9 cellular contexts compared by ENCODE assay signal in the genomic region with DNA sequence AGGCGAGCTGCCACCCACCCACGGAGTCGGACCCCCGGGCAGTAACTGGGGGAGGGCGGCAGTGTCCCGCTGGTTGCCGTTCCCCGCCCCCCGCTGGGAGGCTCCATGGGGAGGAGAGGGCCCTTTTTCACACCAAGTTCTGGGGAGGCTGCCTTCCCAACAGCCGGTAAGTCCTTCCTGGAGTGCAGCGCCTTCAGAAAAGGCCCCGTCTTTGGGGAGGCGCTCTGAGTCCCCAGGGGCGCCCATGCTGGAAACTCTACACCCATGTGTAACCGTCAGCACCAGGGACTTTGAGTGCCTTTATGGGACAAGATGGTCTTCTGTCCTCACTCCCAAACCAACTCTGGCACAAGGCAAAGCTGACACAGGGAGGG. TPM values are rescaled to one million over a fixed set of nuclear protein-coding genes. Genes with fewer than 3 reads are reported as not detected.
DNase-seq lines count a peak whose midpoint lies in the region; ATAC-seq and TF ChIP-seq lines count a peak whose summit lies in the region.
"Had no signal": no experiment of that assay in that cellular context is flagged by ENCODE, and none has a peak within 500 bp of the region (broad histone marks: within the 10 kb centered on the region; RNA-seq: fewer than 3 reads in every experiment).

No MANE protein-coding gene starts in this region.

- DNase-seq in GF-D8 (lab: John Stamatoyannopoulos, UW), result peak; percentile 30
- DNase-seq in Peyer's patch, result no peak
- peak; percentile 50 to 64 for DNase-seq in heart right ventricle
- no peak for DNase-seq in skeletal muscle cell (ENCODE audit: low read depth)
- DNase-seq in GDM1 (lab: John Stamatoyannopoulos, UW), result no peak
- no peak for DNase-seq in tibial nerve (ENCODE audit: low spot score in 2 of 2)
- no peak for DNase-seq in CD14-positive monocyte (ENCODE audit: low spot score)

- peak overlapping the region in 1 of 2 donors; percentile 46 for H3K4me3 Mint-ChIP-seq in CD14-positive monocyte

- no peaks in the 10 kb centered on the region for H3K36me3 ChIP-seq in Peyer's patch
- H3K36me3 ChIP-seq in heart right ventricle, result peaks cover 0 to 26% (median 5%) of the 10 kb centered on the region in 9 donors
- no peaks in the 10 kb centered on the region for H3K36me3 ChIP-seq in tibial nerve

- H3K4me3 ChIP-seq in Peyer's patch (peak overlapping the region in 3 of 4 donors; percentile 36 to 37 (median 37)), heart right ventricle (peak overlapping the region; percentile 32 to 78 (median 60)), skeletal muscle cell (ENCODE audit: low read depth, low read length) (peak overlapping the region; percentile 15), tibial nerve (peak overlapping the region in 2 of 4 donors; percentile 3 to 47)

- peaks cover 61 to 85% (median 64%) of the 10 kb centered on the region in 3 donors for H3K27me3 Mint-ChIP-seq in CD14-positive monocyte (ENCODE audit: low read depth in 3 of 3)

- no peak for TF ChIP-seq POLR2A in Peyer's patch (IDR thresholded peaks at IDR 0.05)
- no peak for TF ChIP-seq POLR2A in tibial nerve (IDR thresholded peaks at IDR 0.05)

- intact Hi-C loops in heart right ventricle (cut with DNase I), result loop anchor here in 2 of 10 donors (5.0 to 10.0 kb wide), 2 partner anchors 363 to 415 kb away; no protein-coding TSS in a partner anchor
- intact Hi-C loops in CD14-positive monocyte (cut with micrococcal nuclease), result no loop called here

- peaks cover 11% of the 10 kb centered on the region for H3K4me1 Mint-ChIP-seq in CD14-positive monocyte

- H3K9me3 Mint-ChIP-seq in CD14-positive monocyte, result peaks cover 0 to 7% (median 1%) of the 10 kb centered on the region in 7 donors

- H3K27ac ChIP-seq in Peyer's patch (peak overlapping the region in 3 of 4 donors; percentile 31 to 65 (median 59)), heart right ventricle (peak overlapping the region; percentile 77 to 98 (median 92)), tibial nerve (peak overlapping the region in 1 of 4 donors; percentile 77)

- WGBS in heart right ventricle, 2 donors, result 20 to 24% methylated on average over 15 of the region's 15 CpGs
- 8 to 16% methylated on average over 5 to 6 of the region's 15 CpGs for WGBS in tibial nerve, 2 donors

- peaks cover 0 to 3% of the 10 kb centered on the region in 2 donors for H3K36me3 Mint-ChIP-seq in CD14-positive monocyte

- TF ChIP-seq EP300 in tibial nerve (IDR thresholded peaks at IDR 0.05), result no peak

- H3K4me1 ChIP-seq in Peyer's patch, result peaks cover 0 to 24% (median 9%) of the 10 kb centered on the region in 4 donors
- H3K4me1 ChIP-seq in heart right ventricle, result peaks cover 3 to 55% (median 26%) of the 10 kb centered on the region in 9 donors
- H3K4me1 ChIP-seq in tibial nerve, result peaks cover 0 to 38% (median 3%) of the 10 kb centered on the region in 4 donors

- H3K9me3 ChIP-seq in Peyer's patch, result no peaks in the 10 kb centered on the region
- no peaks in the 10 kb centered on the region for H3K9me3 ChIP-seq in heart right ventricle
- H3K9me3 ChIP-seq in tibial nerve, result no peaks in the 10 kb centered on the region

- H3K27me3 ChIP-seq in Peyer's patch (peaks cover 0 to 32% of the 10 kb centered on the region in 2 donors), heart right ventricle (peaks cover 6 to 85% (median 54%) of the 10 kb centered on the region in 7 donors), tibial nerve (peaks cover 0 to 88% of the 10 kb centered on the region in 2 donors)

- TF ChIP-seq CTCF in Peyer's patch (IDR thresholded peaks at IDR 0.05) (no peak), heart right ventricle (IDR thresholded peaks at IDR 0.05) (no peak), tibial nerve (IDR thresholded peaks at IDR 0.05) (no peak), CD14-positive monocyte (IDR thresholded peaks at IDR 0.05) (no peak)

- ATAC-seq in heart right ventricle, result peak in 6 of 8 donors; percentile 4 to 35 (median 18)
- no peak for ATAC-seq in HG02840 (IDR thresholded peaks at IDR 0.05; ENCODE audit: low FRiP score, unreplicated experiment)

- no peak overlapping the region for H3K27ac Mint-ChIP-seq in CD14-positive monocyte

RNA-seq across cellular contexts. Expression of gene SOX18, which starts 0.4 kb away (rescaled TPM):
- total RNA-seq in Peyer's patch (1 to 10 TPM in 3 of 4 donors, not detected in 1; 2.8 to 6.6 (median 3.4) TPM), heart right ventricle (100 to 1,000 TPM in 1 of 10 donors, 10 to 100 TPM in 9; 23.5 to 129 (median 51.9) TPM), tibial nerve (10 to 100 TPM in 3 of 4 donors, 1 to 10 TPM in 1; 4.6 to 44.6 (median 21.4) TPM)
- polyA plus RNA-seq in heart right ventricle (10 to 100 TPM; 37.2 to 60.0 TPM), CD14-positive monocyte (not detected)
- total RNA-seq: Daoy had no signal

RNA-seq across cellular contexts. Expression of gene TCEA2, which starts 13.1 kb away (rescaled TPM):
- total RNA-seq in Peyer's patch (10 to 100 TPM in 2 of 4 donors, 1 to 10 TPM in 2; 4.7 to 19.8 (median 8.3) TPM), heart right ventricle (10 to 100 TPM; 40.8 to 51.0 (median 44.9) TPM), tibial nerve (10 to 100 TPM; 45.6 to 62.9 (median 59.2) TPM)
- polyA plus RNA-seq in heart right ventricle (10 to 100 TPM; 35.0 to 54.9 TPM), CD14-positive monocyte (10 to 100 TPM; 15.7 to 16.0 TPM)

RNA-seq across cellular contexts. Expression of gene C20orf204, which starts 13.9 kb away (rescaled TPM):
- total RNA-seq in Peyer's patch, result 1 to 10 TPM in 2 of 4 donors, under 1 TPM in 2; 0.18 to 2.1 (median 1.1) TPM
- total RNA-seq in heart right ventricle, result under 1 TPM; 0.11 to 0.86 (median 0.39) TPM
- under 1 TPM; 0.49 to 0.88 TPM for polyA plus RNA-seq in heart right ventricle
- 10 to 100 TPM in 1 of 4 donors, 1 to 10 TPM in 3; 1.7 to 14.4 (median 4.1) TPM for total RNA-seq in tibial nerve
- not detected for polyA plus RNA-seq in CD14-positive monocyte

RNA-seq across cellular contexts. Expression of gene RGS19, which starts 29.4 kb away (rescaled TPM):
- total RNA-seq in Peyer's patch (10 to 100 TPM in 1 of 4 donors, 1 to 10 TPM in 3; 3.3 to 39.6 (median 6.8) TPM), heart right ventricle (10 to 100 TPM in 1 of 10 donors, 1 to 10 TPM in 9; 1.8 to 13.1 (median 3.3) TPM), tibial nerve (10 to 100 TPM; 12.9 to 35.7 (median 20.1) TPM)
- polyA plus RNA-seq in heart right ventricle (1 to 10 TPM; 4.5 to 6.4 TPM), CD14-positive monocyte (100 to 1,000 TPM; 244 to 280 TPM)

RNA-seq across cellular contexts. Expression of gene OPRL1, which starts 30.0 kb away (rescaled TPM):
- total RNA-seq in Peyer's patch (under 1 TPM in 1 of 4 donors, not detected in 3; 0.27 TPM), heart right ventricle (1 to 10 TPM in 1 of 10 donors, under 1 TPM in 9; 0.27 to 1.3 (median 0.42) TPM), tibial nerve (1 to 10 TPM in 1 of 4 donors, under 1 TPM in 3; 0.21 to 1.5 (median 0.71) TPM)
- polyA plus RNA-seq in heart right ventricle (under 1 TPM; 0.19 to 0.29 TPM), CD14-positive monocyte (1 to 10 TPM; 7.0 to 8.8 TPM)

Comparison
In these comparisons a context has a peak if more than half of its experiments do, and no peak if none do; other contexts are left out.
1. DNase-seq: peak in GF-D8 (single experiment) and heart right ventricle (2 of 2); none in Peyer's patch (0 of 3), skeletal muscle cell (single experiment), GDM1 (single experiment), tibial nerve (0 of 2) and CD14-positive monocyte (single experiment).